In genomic region chr1:201419241-201419640, GRCh38 we compare ENCODE assay signal across 26 cellular contexts. TPM values are rescaled to one million over a fixed set of nuclear protein-coding genes. Genes with fewer than 3 reads are reported as not detected.
"Had no signal": no experiment of that assay in that cellular context is flagged by ENCODE, and none has a peak within 500 bp of the region (broad histone marks: within the 10 kb centered on the region; RNA-seq: fewer than 3 reads in every experiment).

No MANE protein-coding gene starts in this region.

- H3K27me3 ChIP-seq: right atrium auricular region, testis, uterus had no signal

- H3K4me1 ChIP-seq: foreskin keratinocyte, testis, uterus had no signal

- H3K36me3 ChIP-seq: right atrium auricular region, uterus had no signal

- H3K27ac ChIP-seq: foreskin keratinocyte, testis, uterus had no signal

- H3K27ac Mint-ChIP-seq: activated naive CD8-positive, alpha-beta T cell treated with anti-CD3 and anti-CD28 coated beads for 36 hours; activated T-cell treated with anti-CD3 and anti-CD28 coated beads, Interleukin-2, amount 50 U/mL, for 24 hours; activated T-helper 2 cell treated with anti-CD3 and anti-CD28 coated beads, Interferon-gamma antibody, Interleukin-2, Interleukin-4, amounts not matched to agents 10 μg/mL and 5 μg/mL and 100 μg/mL, durations not matched to agents 14 hours and 24 hours and 36 hours; dendritic cell treated with granulocyte-macrophage colony-stimulating factor and Interleukin-4, amounts not matched to agents 40 ng/mL and 50 ng/mL, for 4 days; immature natural killer cell; progenitor cell of endocrine pancreas had no signal

- H3K9me3 ChIP-seq: right atrium auricular region, testis, uterus had no signal

- H3K36me3 Mint-ChIP-seq: activated naive CD8-positive, alpha-beta T cell treated with anti-CD3 and anti-CD28 coated beads for 36 hours; immature natural killer cell had no signal

- DNase-seq: activated CD8-positive, alpha-beta memory T cell treated with anti-CD3 and anti-CD28 coated beads for 24 hours; activated CD8-positive, alpha-beta memory T cell treated with anti-CD3 and anti-CD28 coated beads, Interleukin-2, amount 50 U/mL, for 4 hours; activated naive CD4-positive, alpha-beta T cell treated with Interleukin-2 at 50 U/mL for 16 hours; activated naive CD8-positive, alpha-beta T cell treated with anti-CD3 and anti-CD28 coated beads for 36 hours; activated T-cell treated with anti-CD3 and anti-CD28 coated beads, Interleukin-2, amount 50 U/mL, for 24 hours; effector CD8-positive, alpha-beta T cell; erythroblast; foreskin keratinocyte; immature natural killer cell; left ventricle myocardium superior; stimulated activated CD4-positive, alpha-beta T cell treated with anti-CD3 and anti-CD28 coated beads, Interleukin-2, amount 100 ng/mL, for 48 hours; stimulated activated naive CD4-positive, alpha-beta T cell; T-helper 9 cell; testis; trophoblast cell; uterus had no signal

- H3K27me3 Mint-ChIP-seq: activated naive CD8-positive, alpha-beta T cell treated with anti-CD3 and anti-CD28 coated beads for 36 hours had no signal

- H3K4me3 Mint-ChIP-seq: activated naive CD8-positive, alpha-beta T cell treated with anti-CD3 and anti-CD28 coated beads for 36 hours; activated T-cell treated with anti-CD3 and anti-CD28 coated beads, Interleukin-2, amount 50 U/mL, for 24 hours; dendritic cell treated with granulocyte-macrophage colony-stimulating factor and Interleukin-4, amounts not matched to agents 40 ng/mL and 50 ng/mL, for 4 days; immature natural killer cell; neural crest cell had no signal

- H3K4me3 ChIP-seq: right atrium auricular region, smooth muscle cell, testis, uterus had no signal

- ATAC-seq: foreskin keratinocyte had no signal

- H3K9me3 Mint-ChIP-seq: activated T-cell treated with anti-CD3 and anti-CD28 coated beads, Interleukin-2, amount 50 U/mL, for 24 hours; activated T-helper 2 cell treated with anti-CD3 and anti-CD28 coated beads, Interferon-gamma antibody, Interleukin-2, Interleukin-4, amounts not matched to agents 10 μg/mL and 5 μg/mL and 100 μg/mL, durations not matched to agents 14 hours and 24 hours and 36 hours; dendritic cell treated with granulocyte-macrophage colony-stimulating factor and Interleukin-4, amounts not matched to agents 40 ng/mL and 50 ng/mL, for 4 days; immature natural killer cell; neural crest cell had no signal

- H3K4me1 Mint-ChIP-seq: activated naive CD8-positive, alpha-beta T cell treated with anti-CD3 and anti-CD28 coated beads for 36 hours; immature natural killer cell had no signal

RNA-seq across cellular contexts. Expression of gene TNNI1, which starts 2.3 kb away (rescaled TPM):
- total RNA-seq: activated naive CD8-positive, alpha-beta T cell treated with anti-CD3 and anti-CD28 coated beads for 36 hours; activated T-helper 2 cell treated with anti-CD3 and anti-CD28 coated beads, Interferon-gamma antibody, Interleukin-2, Interleukin-4, amounts not matched to agents 10 μg/mL and 5 μg/mL and 100 μg/mL, durations not matched to agents 14 hours and 24 hours and 36 hours; foreskin keratinocyte; mononuclear cell; osteoblast; progenitor cell of endocrine pancreas had no signal
- polyA plus RNA-seq: foreskin keratinocyte, immature natural killer cell had no signal

RNA-seq across cellular contexts. Expression of gene LAD1, which starts 20.1 kb away (rescaled TPM):
- total RNA-seq: activated naive CD8-positive, alpha-beta T cell treated with anti-CD3 and anti-CD28 coated beads for 36 hours; activated T-helper 2 cell treated with anti-CD3 and anti-CD28 coated beads, Interferon-gamma antibody, Interleukin-2, Interleukin-4, amounts not matched to agents 10 μg/mL and 5 μg/mL and 100 μg/mL, durations not matched to agents 14 hours and 24 hours and 36 hours; cerebellum; mononuclear cell; neural crest cell; osteoblast; T-helper 1 cell treated with Interleukin-12 subunit alpha and Interleukin-12 subunit beta and Interleukin-4 antibody, amounts not matched to agents 30 ng/mL and 1 ng/mL, for 36 hours had no signal
- polyA plus RNA-seq: immature natural killer cell had no signal

RNA-seq across cellular contexts. Expression of gene TNNT2, which starts 41.8 kb away (rescaled TPM):
- total RNA-seq: activated naive CD8-positive, alpha-beta T cell treated with anti-CD3 and anti-CD28 coated beads for 36 hours; activated T-helper 2 cell treated with anti-CD3 and anti-CD28 coated beads, Interferon-gamma antibody, Interleukin-2, Interleukin-4, amounts not matched to agents 10 μg/mL and 5 μg/mL and 100 μg/mL, durations not matched to agents 14 hours and 24 hours and 36 hours; cerebellum; neural crest cell; osteoblast; T-helper 1 cell treated with Interleukin-12 subunit alpha and Interleukin-12 subunit beta and Interleukin-4 antibody, amounts not matched to agents 30 ng/mL and 1 ng/mL, for 36 hours had no signal
- polyA plus RNA-seq: immature natural killer cell had no signal
